Comparison of ENCODE assay signal across 12 cellular contexts in the genomic region with DNA sequence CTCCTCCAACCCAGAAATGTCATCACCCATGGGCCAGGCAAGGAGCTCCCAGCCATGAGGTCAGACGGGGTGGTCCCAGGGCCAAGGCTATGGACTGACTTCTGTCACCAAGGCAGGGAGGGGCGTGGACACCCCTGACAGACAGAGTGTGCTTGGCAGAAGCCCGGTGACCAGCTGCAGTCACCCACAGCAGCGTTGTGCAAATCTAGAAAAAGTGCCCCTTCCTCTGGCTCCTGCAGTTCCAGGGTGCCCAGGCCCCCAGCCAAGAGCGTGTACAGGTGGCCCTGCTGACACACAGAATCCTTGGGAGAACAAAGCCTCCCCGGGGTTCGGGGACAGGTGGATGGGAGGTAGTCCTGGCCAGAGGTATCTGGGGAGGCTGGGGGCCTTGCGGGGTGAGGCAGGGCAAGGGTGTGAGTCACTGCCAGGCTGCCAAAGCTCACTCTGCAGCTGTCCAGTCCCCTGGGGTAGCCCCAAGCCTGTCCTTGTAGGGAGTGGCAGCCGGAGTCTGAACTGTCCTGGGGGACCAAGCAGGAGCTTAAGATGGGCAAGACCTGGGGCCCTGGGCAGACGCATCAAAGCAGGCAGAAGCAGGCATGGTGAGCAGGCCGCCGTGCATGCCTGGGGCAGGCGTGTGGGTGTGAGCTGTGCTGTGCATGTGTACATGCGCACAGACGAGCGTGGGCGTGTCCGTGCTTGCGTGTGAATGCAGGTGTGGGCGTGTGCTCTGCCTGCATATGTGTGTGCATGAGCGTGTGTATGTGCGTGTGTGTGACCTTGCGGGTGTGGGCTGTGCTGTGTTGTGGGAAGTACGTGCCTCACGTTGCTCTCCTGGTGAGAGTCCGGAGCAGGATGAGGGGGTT. TPM values are rescaled to one million over a fixed set of nuclear protein-coding genes. Genes with fewer than 3 reads are reported as not detected.
A peak's percentile ranks its signal among the peaks of the same experiment; 100 is the strongest.
DNase-seq lines count a peak whose midpoint lies in the region; ATAC-seq and TF ChIP-seq lines count a peak whose summit lies in the region.
"Had no signal": no experiment of that assay in that cellular context is flagged by ENCODE, and none has a peak within 500 bp of the region (broad histone marks: within the 10 kb centered on the region; RNA-seq: fewer than 3 reads in every experiment).

No MANE protein-coding gene starts in this region.

- WGBS in stomach, 5 donors: 35 to 50% (median 44%) methylated on average over 6 to 26 of the region's 26 CpGs
- WGBS in gastroesophageal sphincter (ENCODE audit: low coverage in 1 of 2), 2 donors: 80 to 100% methylated on average over 2 to 3 of the region's 26 CpGs

- H3K9me3 ChIP-seq in right atrium auricular region: no peaks in the 10 kb centered on the region
- H3K9me3 ChIP-seq in stomach: no peaks in the 10 kb centered on the region
- H3K9me3 ChIP-seq in gastroesophageal sphincter: no peaks in the 10 kb centered on the region

- H3K4me1 ChIP-seq in right atrium auricular region (peaks cover 0 to 41% of the 10 kb centered on the region in 2 donors), stomach (peaks cover 30 to 74% (median 70%) of the 10 kb centered on the region in 4 donors), gastroesophageal sphincter (peaks cover 0 to 48% (median 22%) of the 10 kb centered on the region in 3 donors)

- peak; percentile 35 for DNase-seq in left ventricle myocardium superior
- DNase-seq in right atrium auricular region (ENCODE audit: low spot score): no peak
- DNase-seq in NCI-H526 treated with DMSO at 0.1 percent for 48 hours (lab: John Stamatoyannopoulos, UW): peak; percentile 10
- DNase-seq in erythroblast (lab: John Stamatoyannopoulos, UW): no peak
- DNase-seq in stomach: peak; percentile 40
- DNase-seq: activated B cell treated with CpG ODN at 0.5 μM for 24 hours, DND-41, natural killer cell, NCI-H82 had no signal

- TF ChIP-seq CTCF in right atrium auricular region (IDR thresholded peaks at IDR 0.05) (no peak), stomach (IDR thresholded peaks at IDR 0.05) (no peak), gastroesophageal sphincter (IDR thresholded peaks at IDR 0.05) (no peak)

- ATAC-seq in left ventricle myocardium superior (no peak), gastroesophageal sphincter (no peak), GM18520 (IDR thresholded peaks at IDR 0.05; ENCODE audit: unreplicated experiment) (no peak), GM18858 (IDR thresholded peaks at IDR 0.05; ENCODE audit: unreplicated experiment) (no peak)
- ATAC-seq: natural killer cell had no signal

- TF ChIP-seq EP300 in stomach (IDR thresholded peaks at IDR 0.05) (no peak), gastroesophageal sphincter (IDR thresholded peaks at IDR 0.05) (no peak)

- H3K27ac ChIP-seq in right atrium auricular region (no peak overlapping the region), stomach (no peak overlapping the region), gastroesophageal sphincter (no peak overlapping the region)

- H3K27me3 ChIP-seq in right atrium auricular region (no peaks in the 10 kb centered on the region), stomach (peaks cover 0 to 36% (median 0%) of the 10 kb centered on the region in 3 donors), gastroesophageal sphincter (peaks cover 46% of the 10 kb centered on the region)

- TF ChIP-seq POLR2A in erythroblast (IDR thresholded peaks at IDR 0.05; ENCODE audit: low read length) (peak; percentile 28), stomach (IDR thresholded peaks at IDR 0.05) (no peak), gastroesophageal sphincter (IDR thresholded peaks at IDR 0.05) (no peak)

- peaks cover 3% of the 10 kb centered on the region for H3K36me3 ChIP-seq in right atrium auricular region
- peaks cover 0 to 4% (median 4%) of the 10 kb centered on the region in 4 donors for H3K36me3 ChIP-seq in stomach
- H3K36me3 ChIP-seq in gastroesophageal sphincter: peaks cover 0 to 4% of the 10 kb centered on the region in 2 donors

- no peak overlapping the region for H3K4me3 ChIP-seq in right atrium auricular region
- no peak overlapping the region for H3K4me3 ChIP-seq in stomach
- H3K4me3 ChIP-seq in gastroesophageal sphincter: no peak overlapping the region

- intact Hi-C loops in left ventricle myocardium superior (cut with micrococcal nuclease): no loop called here
- intact Hi-C loops in stomach (cut with DNase I; ENCODE audit: low total_unique reads): no loop called here

RNA-seq across cellular contexts. Expression of gene MYL5, which starts 3.3 kb away (rescaled TPM):
- total RNA-seq in left ventricle myocardium superior: 2.7 TPM
- 1 to 10 TPM; 3.2 to 3.6 TPM for total RNA-seq in right atrium auricular region
- total RNA-seq in stomach: 10 to 100 TPM in 3 of 5 donors, 1 to 10 TPM in 2; 7.0 to 67.7 (median 13.4) TPM
- 100 to 1,000 TPM in 1 of 3 donors, 10 to 100 TPM in 2; 18.8 to 148 (median 42.7) TPM for polyA plus RNA-seq in stomach
- total RNA-seq in gastroesophageal sphincter: 10 to 100 TPM in 1 of 4 donors, 1 to 10 TPM in 3; 1.5 to 12.6 (median 3.8) TPM

RNA-seq across cellular contexts. Expression of gene ATP5ME, which starts 3.6 kb away (rescaled TPM):
- total RNA-seq in left ventricle myocardium superior (1,128 TPM), right atrium auricular region (100 to 1,000 TPM in 1 of 2 donors, 10 to 100 TPM in 1; 85.1 to 265 TPM), stomach (100 to 1,000 TPM in 3 of 5 donors, 10 to 100 TPM in 1, 1 to 10 TPM in 1; 8.0 to 842 (median 169) TPM), gastroesophageal sphincter (100 to 1,000 TPM in 3 of 4 donors, 10 to 100 TPM in 1; 56.9 to 116 (median 106) TPM)
- polyA plus RNA-seq in stomach: 100 to 1,000 TPM; 742 to 876 (median 853) TPM

RNA-seq across cellular contexts. Expression of gene SLC49A3, which starts 11.3 kb away (rescaled TPM):
- total RNA-seq in left ventricle myocardium superior: 12.6 TPM
- total RNA-seq in right atrium auricular region: 10 to 100 TPM in 1 of 2 donors, 1 to 10 TPM in 1; 10.0 to 12.0 TPM
- 10 to 100 TPM in 2 of 5 donors, 1 to 10 TPM in 3; 2.7 to 18.8 (median 9.4) TPM for total RNA-seq in stomach
- polyA plus RNA-seq in stomach: 10 to 100 TPM in 2 of 3 donors, 1 to 10 TPM in 1; 8.2 to 15.2 (median 11.4) TPM
- 1 to 10 TPM; 5.2 to 8.7 (median 7.8) TPM for total RNA-seq in gastroesophageal sphincter

RNA-seq across cellular contexts. Expression of gene PCGF3, which starts 28.0 kb away (rescaled TPM):
- total RNA-seq in left ventricle myocardium superior (20.9 TPM), right atrium auricular region (10 to 100 TPM; 17.9 to 22.6 TPM), stomach (100 to 1,000 TPM in 2 of 5 donors, 10 to 100 TPM in 3; 45.2 to 140 (median 82.6) TPM), gastroesophageal sphincter (10 to 100 TPM; 24.4 to 46.5 (median 40.7) TPM)
- polyA plus RNA-seq in stomach: 10 to 100 TPM; 24.7 to 48.9 (median 24.9) TPM

RNA-seq across cellular contexts. Expression of gene PDE6B, which starts 52.3 kb away (rescaled TPM):
- total RNA-seq in left ventricle myocardium superior (2.1 TPM), right atrium auricular region (1 to 10 TPM; 2.3 to 4.6 TPM), stomach (10 to 100 TPM in 1 of 5 donors, not detected in 4; 12.3 TPM), gastroesophageal sphincter (1 to 10 TPM in 3 of 4 donors, under 1 TPM in 1; 0.81 to 5.5 (median 1.8) TPM)
- 1 to 10 TPM; 1.1 to 1.8 (median 1.6) TPM for polyA plus RNA-seq in stomach

Comparison
In these comparisons a context has a peak if more than half of its experiments do, and no peak if none do; other contexts are left out.
1. DNase-seq: peak in left ventricle myocardium superior (single experiment), NCI-H526 treated with DMSO at 0.1 percent for 48 hours (single experiment) and stomach (single experiment); none in right atrium auricular region (single experiment) and erythroblast (0 of 2).